Comparison of ENCODE assay signal across 27 cellular contexts in genomic region chr4:20487852-20488251, GRCh38.
DNase-seq lines count a peak whose midpoint lies in the region; ATAC-seq and TF ChIP-seq lines count a peak whose summit lies in the region.
"Had no signal": no experiment of that assay in that cellular context is flagged by ENCODE, and none has a peak within 500 bp of the region (broad histone marks: within the 10 kb centered on the region; RNA-seq: fewer than 3 reads in every experiment).

No MANE protein-coding gene starts in this region.

- H3K9me3 ChIP-seq in ascending aorta: no peaks in the 10 kb centered on the region
- H3K9me3 ChIP-seq: Caco-2, colonic mucosa, esophagus muscularis mucosa, heart left ventricle, psoas muscle, upper lobe of left lung had no signal

- no peak for TF ChIP-seq CTCF in ascending aorta (IDR thresholded peaks at IDR 0.05)

- H3K27ac ChIP-seq in ascending aorta: no peak overlapping the region
- H3K27ac ChIP-seq: colonic mucosa, heart left ventricle, psoas muscle, RWPE1, upper lobe of left lung had no signal

- intact Hi-C loops in ascending aorta (cut with DNase I): no loop called here

- no peak overlapping the region for H3K4me3 ChIP-seq in ascending aorta
- H3K4me3 ChIP-seq: colonic mucosa, esophagus muscularis mucosa, heart left ventricle, psoas muscle, upper lobe of left lung had no signal

- no peaks in the 10 kb centered on the region for H3K27me3 ChIP-seq in ascending aorta
- H3K27me3 ChIP-seq: colonic mucosa, esophagus muscularis mucosa, heart left ventricle, upper lobe of left lung had no signal

- peaks cover 0 to 8% of the 10 kb centered on the region in 2 donors for H3K36me3 ChIP-seq in ascending aorta
- H3K36me3 ChIP-seq: colonic mucosa, upper lobe of left lung had no signal

- peak; percentile 53 for ATAC-seq in SK-N-SH treated with all-trans-retinoic acid at 6 μM for 48 hours
- ATAC-seq in GM21423 (IDR thresholded peaks at IDR 0.05; ENCODE audit: unreplicated experiment): no peak
- ATAC-seq in HG03521 (IDR thresholded peaks at IDR 0.05; ENCODE audit: unreplicated experiment): no peak
- ATAC-seq: heart left ventricle, psoas muscle had no signal

- DNase-seq in A172 (ENCODE audit: low spot score) (peak; percentile 10), ELR (ENCODE audit: low read depth) (peak; percentile 17), iris pigment epithelial cell (ENCODE audit: low read depth) (peak; percentile 10), foreskin melanocyte (no peak), ascending aorta (ENCODE audit: low spot score in 2 of 2) (no peak)
- DNase-seq: activated CD4-positive, alpha-beta T cell treated with anti-CD3 and anti-CD28 coated beads for 4 hours; activated CD8-positive, alpha-beta memory T cell treated with anti-CD3 and anti-CD28 coated beads for 24 hours; activated naive CD4-positive, alpha-beta T cell; activated T-cell treated with anti-CD3 and anti-CD28 coated beads, Interleukin-2, amount 50 U/mL, for 1 hour; C1 segment of cervical spinal cord; Caco-2; colonic mucosa; endodermal cell; heart left ventricle; KG1; MV-4-11; NCI-H187; NCI-H748 treated with DMSO at 0.1 percent for 48 hours; psoas muscle; small intestine; stimulated activated CD4-positive, alpha-beta T cell treated with anti-CD3 and anti-CD28 coated beads, Interleukin-1b, Interleukin-23, amount 100 ng/mL, for 48 hours; upper lobe of left lung had no signal

- no peaks in the 10 kb centered on the region for H3K4me1 ChIP-seq in ascending aorta
- H3K4me1 ChIP-seq: Caco-2, colonic mucosa, heart left ventricle, psoas muscle, upper lobe of left lung had no signal

TF ChIP-seq in SK-N-SH treated with all-trans-retinoic acid at 6 μM for 48 hours, 23 proteins besides CTCF, POLR2A, EP300 and RAD21:
- TF ChIP-seq CSDC2 (CRISPR knock-in tag; IDR thresholded peaks at IDR 0.05) (no peak), ISL1 (CRISPR knock-in tag; IDR thresholded peaks at IDR 0.05) (peak; percentile 98), ZFP30 (CRISPR knock-in tag; IDR thresholded peaks at IDR 0.05) (no peak), ZNF8 (CRISPR knock-in tag; IDR thresholded peaks at IDR 0.05) (no peak), GLIS3 (CRISPR knock-in tag; IDR thresholded peaks at IDR 0.05) (no peak), RARB (CRISPR knock-in tag; IDR thresholded peaks at IDR 0.05) (no peak), ZC3H10 (CRISPR knock-in tag; IDR thresholded peaks at IDR 0.05) (peak; percentile 94), TOX (CRISPR knock-in tag; IDR thresholded peaks at IDR 0.05; ENCODE audit: borderline replicate concordance) (peak; percentile 71), TSHZ2 (CRISPR knock-in tag; IDR thresholded peaks at IDR 0.05) (no peak), OSR1 (CRISPR knock-in tag; IDR thresholded peaks at IDR 0.05) (no peak), TCF4 (CRISPR knock-in tag; IDR thresholded peaks at IDR 0.05; ENCODE audit: borderline replicate concordance) (no peak), PATZ1 (CRISPR knock-in tag; IDR thresholded peaks at IDR 0.05; ENCODE audit: borderline replicate concordance) (peak; percentile 80; the same call in 1 of the 2 replicates), ESRRG (CRISPR knock-in tag; IDR thresholded peaks at IDR 0.05) (no peak), PPARA (CRISPR knock-in tag; IDR thresholded peaks at IDR 0.05; ENCODE audit: borderline replicate concordance) (no peak), ZNF565 (CRISPR knock-in tag; conservative IDR thresholded peaks at IDR 0.05; ENCODE audit: low read depth) (no peak), CSRNP3 (CRISPR knock-in tag; IDR thresholded peaks at IDR 0.05) (no peak), ZNF70 (CRISPR knock-in tag; IDR thresholded peaks at IDR 0.05) (no peak)
- TF ChIP-seq, protein P1, sequence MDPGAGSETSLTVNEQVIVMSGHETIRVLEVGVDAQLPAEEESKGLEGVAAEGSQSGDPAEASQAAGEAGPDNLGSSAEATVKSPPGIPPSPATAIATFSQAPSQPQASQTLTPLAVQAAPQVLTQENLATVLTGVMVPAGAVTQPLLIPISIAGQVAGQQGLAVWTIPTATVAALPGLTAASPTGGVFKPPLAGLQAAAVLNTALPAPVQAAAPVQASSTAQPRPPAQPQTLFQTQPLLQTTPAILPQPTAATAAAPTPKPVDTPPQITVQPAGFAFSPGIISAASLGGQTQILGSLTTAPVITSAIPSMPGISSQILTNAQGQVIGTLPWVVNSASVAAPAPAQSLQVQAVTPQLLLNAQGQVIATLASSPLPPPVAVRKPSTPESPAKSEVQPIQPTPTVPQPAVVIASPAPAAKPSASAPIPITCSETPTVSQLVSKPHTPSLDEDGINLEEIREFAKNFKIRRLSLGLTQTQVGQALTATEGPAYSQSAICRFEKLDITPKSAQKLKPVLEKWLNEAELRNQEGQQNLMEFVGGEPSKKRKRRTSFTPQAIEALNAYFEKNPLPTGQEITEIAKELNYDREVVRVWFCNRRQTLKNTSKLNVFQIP (CRISPR knock-in tag; IDR thresholded peaks at IDR 0.05; ENCODE audit: borderline replicate concordance, low read depth): no peak
TF ChIP-seq in SK-N-SH treated with all-trans-retinoic acid at 6 μM for 48 hours: peak in this region for 4.

Comparison
In these comparisons a context has a peak if more than half of its experiments do, and no peak if none do; other contexts are left out.
1. DNase-seq: peak in A172 (single experiment), ELR (single experiment) and iris pigment epithelial cell (single experiment); none in foreskin melanocyte (single experiment) and ascending aorta (0 of 2).